ENCODE assay signal across 21 cellular contexts in genomic region chrX:56947695-56948094, GRCh38. TPM values are rescaled to one million over a fixed set of nuclear protein-coding genes. Genes with fewer than 3 reads are reported as not detected.
DNase-seq lines count a peak whose midpoint lies in the region; FAIRE-seq and TF ChIP-seq lines count a peak whose summit lies in the region.
"Had no signal": no experiment of that assay in that cellular context is flagged by ENCODE, and none has a peak within 500 bp of the region (broad histone marks: within the 10 kb centered on the region; RNA-seq: fewer than 3 reads in every experiment).

No MANE protein-coding gene starts in this region.

- TF ChIP-seq CTCF in bronchial epithelial cell (IDR thresholded peaks at IDR 0.05; ENCODE audit: insufficient read depth, low read length, severe bottlenecking) (no peak), GM10248 (IDR thresholded peaks at IDR 0.05; ENCODE audit: control extremely low read depth, extremely low read depth, low read depth, missing control alignments) (no peak)

- H3K4me3 ChIP-seq in MG63: no peak overlapping the region
- no peak overlapping the region for H3K4me3 ChIP-seq in bronchial epithelial cell (ENCODE audit: low read depth, low read length)
- H3K4me3 ChIP-seq: hepatocyte, lung, SJSA1 had no signal

- no peak for FAIRE-seq in bronchial epithelial cell (lab: Jason Lieb, UNC)
- FAIRE-seq: urothelium cell line had no signal

- H3K4me1 Mint-ChIP-seq in T-helper 2 cell treated with Interferon-gamma antibody and Interleukin-4, amounts not matched to agents 5 μg/mL and 100 μg/mL, for 36 hours (ENCODE audit: low read depth): no peaks in the 10 kb centered on the region
- H3K4me1 Mint-ChIP-seq: CD14-positive monocyte, IgD-negative memory B cell had no signal

- H3K9me3 Mint-ChIP-seq in T-helper 2 cell treated with Interferon-gamma antibody and Interleukin-4, amounts not matched to agents 5 μg/mL and 100 μg/mL, for 36 hours: peaks cover 18% of the 10 kb centered on the region
- H3K9me3 Mint-ChIP-seq: effector memory CD8-positive, alpha-beta T cell had no signal

- DNase-seq in AG20443 (ENCODE audit: low spot score) (peak; percentile 14), MG63 (peak; percentile 0), bronchial epithelial cell (ENCODE audit: low read depth) (peak; percentile 75), iris pigment epithelial cell (ENCODE audit: low read depth) (peak; percentile 13), GM10248 (ENCODE audit: extremely low spot score) (no peak), SHP77 (lab: John Stamatoyannopoulos, UW) (no peak), cerebellar nuclear complex (lab: John Stamatoyannopoulos, UW) (no peak)
- no peak for DNase-seq in T-helper 2 cell treated with Interferon-gamma antibody and Interleukin-4, amounts not matched to agents 5 μg/mL and 100 μg/mL, for 36 hours (ENCODE audit: low spot score)
- DNase-seq: activated CD8-positive, alpha-beta T cell treated with anti-CD3 and anti-CD28 coated beads, Interleukin-2, amount 10 ng/mL, durations not matched to agents 7 days and 5 days; activated naive CD4-positive, alpha-beta T cell treated with anti-CD3 and anti-CD28 coated beads for 36 hours; activated T-cell treated with anti-CD3 and anti-CD28 coated beads, Interleukin-2, amount 50 U/mL, for 4 hours; anterior cingulate cortex; effector memory CD8-positive, alpha-beta T cell; NCI-H69; T-helper 9 cell had no signal

- H3K9me3 ChIP-seq in MG63: no peaks in the 10 kb centered on the region
- H3K9me3 ChIP-seq: SJSA1 had no signal

- H3K27me3 ChIP-seq in MG63 (no peaks in the 10 kb centered on the region), bronchial epithelial cell (ENCODE audit: control insufficient read depth, insufficient read depth, low read length) (no peaks in the 10 kb centered on the region)
- H3K27me3 ChIP-seq: hepatocyte, SJSA1 had no signal

- H3K36me3 Mint-ChIP-seq in T-helper 2 cell treated with Interferon-gamma antibody and Interleukin-4, amounts not matched to agents 5 μg/mL and 100 μg/mL, for 36 hours (ENCODE audit: low read depth): no peaks in the 10 kb centered on the region
- H3K36me3 Mint-ChIP-seq: CD14-positive monocyte, IgD-negative memory B cell had no signal

- CTCF ChIA-PET in GM10248 (lab: Yijun Ruan, JAX): no interaction called here

- H3K4me3 Mint-ChIP-seq in T-helper 2 cell treated with Interferon-gamma antibody and Interleukin-4, amounts not matched to agents 5 μg/mL and 100 μg/mL, for 36 hours: no peak overlapping the region
- H3K4me3 Mint-ChIP-seq: activated CD8-positive, alpha-beta T cell treated with anti-CD3 and anti-CD28 coated beads, Interleukin-2, amount 10 ng/mL, durations not matched to agents 7 days and 5 days; activated naive CD4-positive, alpha-beta T cell treated with anti-CD3 and anti-CD28 coated beads for 36 hours; activated T-cell treated with anti-CD3 and anti-CD28 coated beads, Interleukin-2, amount 50 U/mL, for 4 hours; CD14-positive monocyte; effector memory CD8-positive, alpha-beta T cell; IgD-negative memory B cell had no signal

- POLR2A ChIA-PET in GM10248 (lab: Yijun Ruan, JAX): no interaction called here

- no peak overlapping the region for H3K27ac Mint-ChIP-seq in T-helper 2 cell treated with Interferon-gamma antibody and Interleukin-4, amounts not matched to agents 5 μg/mL and 100 μg/mL, for 36 hours
- H3K27ac Mint-ChIP-seq: activated CD8-positive, alpha-beta T cell treated with anti-CD3 and anti-CD28 coated beads, Interleukin-2, amount 10 ng/mL, durations not matched to agents 7 days and 5 days; activated naive CD4-positive, alpha-beta T cell treated with anti-CD3 and anti-CD28 coated beads for 36 hours; CD14-positive monocyte; effector memory CD8-positive, alpha-beta T cell; IgD-negative memory B cell had no signal

- H3K27me3 Mint-ChIP-seq in T-helper 2 cell treated with Interferon-gamma antibody and Interleukin-4, amounts not matched to agents 5 μg/mL and 100 μg/mL, for 36 hours (ENCODE audit: low read depth): no peaks in the 10 kb centered on the region

- H3K36me3 ChIP-seq in MG63: no peaks in the 10 kb centered on the region
- no peaks in the 10 kb centered on the region for H3K36me3 ChIP-seq in bronchial epithelial cell (ENCODE audit: control insufficient read depth, insufficient read depth, low read length)
- H3K36me3 ChIP-seq: SJSA1 had no signal

RNA-seq across cellular contexts. Expression of gene SPIN3, which starts 47.6 kb away (rescaled TPM):
- 2.8 and 4.2 TPM in 2 replicates for total RNA-seq in MG63 (2014; rRNA removed; shearing (Covaris generic); ENCODE audit: low replicate concordance)
- 7.1 and 10.1 TPM in 2 replicates for total RNA-seq in bronchial epithelial cell

Comparison
In these comparisons a context has a peak if more than half of its experiments do, and no peak if none do; other contexts are left out.
1. DNase-seq: peak in AG20443 (single experiment), MG63 (single experiment), bronchial epithelial cell (single experiment) and iris pigment epithelial cell (single experiment); none in GM10248 (single experiment), T-helper 2 cell treated with Interferon-gamma antibody and Interleukin-4, amounts not matched to agents 5 μg/mL and 100 μg/mL, for 36 hours (single experiment), SHP77 (0 of 2) and cerebellar nuclear complex (0 of 2).